Comparison of ENCODE assay signal across 2 cellular contexts in genomic region chr3:47142536-47142935, GRCh38.
TF ChIP-seq lines count a peak whose summit lies in the region.

No MANE protein-coding gene starts in this region.

TF ChIP-seq in GM12878, 131 proteins besides CTCF, POLR2A, EP300 and RAD21:
- TF ChIP-seq NR2F1 (conservative IDR thresholded peaks at IDR 0.05) = 0 out of 2 replicates have a peak, but pooled peaks have one; percentile 28

TF ChIP-seq in HepG2, 621 proteins besides CTCF, POLR2A, EP300 and RAD21:
- TF ChIP-seq, protein P1, sequence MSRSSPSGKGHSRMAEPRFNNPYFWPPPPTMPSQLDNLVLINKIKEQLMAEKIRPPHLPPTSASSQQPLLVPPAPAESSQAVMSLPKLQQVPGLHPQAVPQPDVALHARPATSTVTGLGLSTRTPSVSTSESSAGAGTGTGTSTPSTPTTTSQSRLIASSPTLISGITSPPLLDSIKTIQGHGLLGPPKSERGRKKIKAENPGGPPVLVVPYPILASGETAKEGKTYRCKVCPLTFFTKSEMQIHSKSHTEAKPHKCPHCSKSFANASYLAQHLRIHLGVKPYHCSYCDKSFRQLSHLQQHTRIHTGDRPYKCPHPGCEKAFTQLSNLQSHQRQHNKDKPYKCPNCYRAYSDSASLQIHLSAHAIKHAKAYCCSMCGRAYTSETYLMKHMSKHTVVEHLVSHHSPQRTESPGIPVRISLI (CRISPR knock-in tag; IDR thresholded peaks at IDR 0.05; ENCODE audit: borderline replicate concordance) = peak; percentile 45; the same call in 1 of the 2 replicates
- peak; percentile 55 for TF ChIP-seq CEBPG (CRISPR knock-in tag; IDR thresholded peaks at IDR 0.05)
- peak; percentile 60; the same call in 1 of the 2 replicates for TF ChIP-seq CEBPB (IDR thresholded peaks at IDR 0.05; ENCODE audit: borderline replicate concordance, low read depth, low read length)
